Comparison of ENCODE assay signal across 23 cellular contexts in genomic region chr1:185574139-185574835, GRCh38.
DNase-seq lines count a peak whose midpoint lies in the region; ATAC-seq and TF ChIP-seq lines count a peak whose summit lies in the region.
"Had no signal": no experiment of that assay in that cellular context is flagged by ENCODE, and none has a peak within 500 bp of the region (broad histone marks: within the 10 kb centered on the region; RNA-seq: fewer than 3 reads in every experiment).

No MANE protein-coding gene starts in this region.

- intact Hi-C loops in activated B cell treated with CpG ODN at 0.5 μM for 24 hours (cut with micrococcal nuclease) = no loop called here

- TF ChIP-seq CTCF in activated B cell treated with CpG ODN at 0.5 μM for 24 hours (IDR thresholded peaks at IDR 0.05) (no peak), WERI-Rb-1 (IDR thresholded peaks at IDR 0.05; ENCODE audit: low read depth, low read length) (no peak)

- H3K9me3 Mint-ChIP-seq in activated B cell treated with CpG ODN at 0.5 μM for 24 hours = peaks cover 10% of the 10 kb centered on the region
- H3K9me3 Mint-ChIP-seq in stimulated activated naive B cell treated with anti-CD40 and anti-IgM and Interleukin-4, amounts not matched to agents 10 μg/mL and 1 μg/mL and 100 μg/mL, for 72 hours = peaks cover 12 to 14% of the 10 kb centered on the region in 2 donors

- no peaks in the 10 kb centered on the region for H3K27me3 ChIP-seq in WERI-Rb-1 (ENCODE audit: insufficient read depth, low read depth, severe bottlenecking)
- H3K27me3 ChIP-seq: heart right ventricle, MG63 had no signal

- POLR2A ChIA-PET in activated B cell treated with CpG ODN at 0.5 μM for 24 hours (lab: Charles Lee) = no interaction called here

- peaks cover 3% of the 10 kb centered on the region for H3K36me3 Mint-ChIP-seq in activated B cell treated with CpG ODN at 0.5 μM for 24 hours (ENCODE audit: low read depth)
- peaks cover 5% of the 10 kb centered on the region in 2 donors for H3K36me3 Mint-ChIP-seq in stimulated activated naive B cell treated with anti-CD40 and anti-IgM and Interleukin-4, amounts not matched to agents 10 μg/mL and 1 μg/mL and 100 μg/mL, for 72 hours

- DNase-seq in activated B cell treated with CpG ODN at 0.5 μM for 24 hours = no peak
- peak; percentile 14 for DNase-seq in iris pigment epithelial cell (ENCODE audit: low read depth)
- no peak for DNase-seq in stimulated activated naive B cell treated with anti-CD40 and anti-IgM and Interleukin-4, amounts not matched to agents 10 μg/mL and 1 μg/mL and 100 μg/mL, for 72 hours
- no peak for DNase-seq in WERI-Rb-1
- DNase-seq: activated CD4-positive, alpha-beta memory T cell treated with anti-CD3 and anti-CD28 coated beads for 36 hours; activated naive CD4-positive, alpha-beta T cell treated with Interleukin-2 at 50 U/mL for 16 hours; activated T-cell treated with anti-CD3 and anti-CD28 coated beads for 4 hours; anterior cingulate cortex; effector CD8-positive, alpha-beta T cell; heart right ventricle; IMR-90; lower lobe of right lung; MG63; NCI-H1436 treated with DMSO at 0.1 percent for 48 hours; NCI-H2171 treated with DMSO at 0.1 percent for 48 hours; NCI-H82; retina; stimulated activated CD8-positive, alpha-beta memory T cell treated with anti-CD3 and anti-CD28 coated beads, Interleukin-4, amount 100 ng/mL, for 48 hours had no signal

- no peaks in the 10 kb centered on the region for H3K27me3 Mint-ChIP-seq in activated B cell treated with CpG ODN at 0.5 μM for 24 hours
- H3K27me3 Mint-ChIP-seq in stimulated activated naive B cell treated with anti-CD40 and anti-IgM and Interleukin-4, amounts not matched to agents 10 μg/mL and 1 μg/mL and 100 μg/mL, for 72 hours = no peaks in the 10 kb centered on the region
- H3K27me3 Mint-ChIP-seq: activated CD4-positive, alpha-beta memory T cell treated with anti-CD3 and anti-CD28 coated beads for 36 hours had no signal

- ATAC-seq in GM18861 (IDR thresholded peaks at IDR 0.05; ENCODE audit: unreplicated experiment) (peak; percentile 63), activated B cell treated with CpG ODN at 0.5 μM for 24 hours (ENCODE audit: low read depth) (peak; percentile 56), HG03342 (IDR thresholded peaks at IDR 0.05; ENCODE audit: unreplicated experiment) (no peak), GM18498 (IDR thresholded peaks at IDR 0.05; ENCODE audit: unreplicated experiment) (no peak)
- ATAC-seq in stimulated activated naive B cell treated with anti-CD40 and anti-IgM and Interleukin-4, amounts not matched to agents 10 μg/mL and 1 μg/mL and 100 μg/mL, for 72 hours (replicated peaks) = peak; percentile 63 to 78
- ATAC-seq: heart right ventricle, lower lobe of right lung, WTC11 had no signal

- H3K27ac Mint-ChIP-seq in activated B cell treated with CpG ODN at 0.5 μM for 24 hours = peak overlapping the region; percentile 56
- H3K27ac Mint-ChIP-seq in stimulated activated naive B cell treated with anti-CD40 and anti-IgM and Interleukin-4, amounts not matched to agents 10 μg/mL and 1 μg/mL and 100 μg/mL, for 72 hours = no peak overlapping the region
- H3K27ac Mint-ChIP-seq: activated CD4-positive, alpha-beta memory T cell treated with anti-CD3 and anti-CD28 coated beads for 36 hours; WTC11 had no signal

- H3K4me3 ChIP-seq in WERI-Rb-1 (ENCODE audit: low read depth, low read length) = no peak overlapping the region
- H3K4me3 ChIP-seq: heart right ventricle, lower lobe of right lung, MG63 had no signal

- peak overlapping the region; percentile 12 for H3K4me3 Mint-ChIP-seq in activated B cell treated with CpG ODN at 0.5 μM for 24 hours
- peak overlapping the region in 1 of 2 donors; percentile 22 for H3K4me3 Mint-ChIP-seq in stimulated activated naive B cell treated with anti-CD40 and anti-IgM and Interleukin-4, amounts not matched to agents 10 μg/mL and 1 μg/mL and 100 μg/mL, for 72 hours
- H3K4me3 Mint-ChIP-seq: activated CD4-positive, alpha-beta memory T cell treated with anti-CD3 and anti-CD28 coated beads for 36 hours; WTC11 had no signal

- CTCF ChIA-PET in activated B cell treated with CpG ODN at 0.5 μM for 24 hours (lab: Charles Lee) = interaction anchor here (1.0 to 1.1 kb wide), 2 partner anchors 22 to 47 kb away, joined by 3 read pairs; no protein-coding TSS in a partner anchor

- H3K4me1 Mint-ChIP-seq in activated B cell treated with CpG ODN at 0.5 μM for 24 hours = peaks cover 22% of the 10 kb centered on the region
- H3K4me1 Mint-ChIP-seq in stimulated activated naive B cell treated with anti-CD40 and anti-IgM and Interleukin-4, amounts not matched to agents 10 μg/mL and 1 μg/mL and 100 μg/mL, for 72 hours = peaks cover 15 to 17% of the 10 kb centered on the region in 2 donors

- no peak overlapping the region for H3K27ac ChIP-seq in WERI-Rb-1
- H3K27ac ChIP-seq: heart right ventricle, HL-60, lower lobe of right lung had no signal

- H3K9me3 ChIP-seq in WERI-Rb-1 (ENCODE audit: severe bottlenecking) = peaks cover 7% of the 10 kb centered on the region

- H3K36me3 ChIP-seq in WERI-Rb-1 = no peaks in the 10 kb centered on the region
- H3K36me3 ChIP-seq: heart right ventricle, lower lobe of right lung, MG63 had no signal

Comparison
In these comparisons a context has a peak if more than half of its experiments do, and no peak if none do; other contexts are left out.
1. ATAC-seq: peak in GM18861 (single experiment), activated B cell treated with CpG ODN at 0.5 μM for 24 hours (single experiment) and stimulated activated naive B cell treated with anti-CD40 and anti-IgM and Interleukin-4, amounts not matched to agents 10 μg/mL and 1 μg/mL and 100 μg/mL, for 72 hours (2 of 2); none in HG03342 (single experiment) and GM18498 (single experiment).